14 cellular contexts compared by ENCODE assay signal in the genomic region with DNA sequence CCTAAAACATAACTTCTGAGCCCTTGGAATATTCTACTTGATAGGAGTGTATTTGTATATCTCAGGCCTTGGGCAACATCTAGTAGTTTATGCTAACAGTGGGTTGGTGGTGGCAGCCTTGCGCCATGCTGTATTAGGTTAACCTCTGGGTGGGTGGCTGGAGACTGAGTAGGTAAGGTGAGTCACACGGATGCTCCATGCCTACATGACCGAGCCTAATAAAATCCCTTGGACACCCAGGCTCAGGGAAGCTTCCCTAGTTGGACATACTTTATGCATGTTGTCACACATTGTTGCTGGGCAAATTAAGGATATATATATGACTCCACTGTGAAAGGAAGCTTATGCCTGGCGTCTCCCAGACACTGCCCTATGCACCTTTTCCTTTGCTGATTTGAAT.
DNase-seq lines count a peak whose midpoint lies in the region; ATAC-seq and TF ChIP-seq lines count a peak whose summit lies in the region.
"Had no signal": no experiment of that assay in that cellular context is flagged by ENCODE, and none has a peak within 500 bp of the region (broad histone marks: within the 10 kb centered on the region; RNA-seq: fewer than 3 reads in every experiment).

No MANE protein-coding gene starts in this region.

- no peak overlapping the region for H3K4me3 ChIP-seq in AG04449 (ENCODE audit: low read depth, low read length)
- H3K4me3 ChIP-seq: psoas muscle had no signal

- no peak for TF ChIP-seq CTCF in AG04449 (IDR thresholded peaks at IDR 0.05; ENCODE audit: insufficient read depth, low read length, missing control alignments)

- POLR2A ChIA-PET in AG04449 (lab: Yijun Ruan, JAX): interaction anchor here (1.3 kb wide), 1 partner anchor 10 kb away, joined by 3 read pairs; no protein-coding TSS in a partner anchor

- no peak for ATAC-seq in HG03175 (IDR thresholded peaks at IDR 0.05; ENCODE audit: unreplicated experiment)
- no peak for ATAC-seq in GM19324 (IDR thresholded peaks at IDR 0.05; ENCODE audit: low FRiP score, unreplicated experiment)

- DNase-seq in AG04449 (ENCODE audit: low read depth, low spot score) (peak; percentile 82), HK-2 (ENCODE audit: unreplicated experiment) (peak; percentile 60), amniotic epithelial cell (ENCODE audit: low read depth) (peak; percentile 95), islet precursor cell (peak; percentile 64), MV-4-11 (lab: John Stamatoyannopoulos, UW) (no peak)
- no peak for DNase-seq in activated T-cell treated with anti-CD3 and anti-CD28 coated beads, Interleukin-2, amount 50 U/mL, for 1 hour
- DNase-seq: activated CD4-positive, CD25-positive, alpha-beta regulatory T cell treated with anti-CD3 and anti-CD28 coated beads, Interleukin-2, amount 50 U/mL, for 72 hours; C1 segment of cervical spinal cord; cortex of kidney; NCI-H1092; NCI-H526 treated with DMSO at 0.1 percent for 48 hours; psoas muscle had no signal

- CTCF ChIA-PET in AG04449 (lab: Yijun Ruan, JAX): interaction anchor here (1.7 kb wide), 1 partner anchor 17 kb away, joined by 4 read pairs; no protein-coding TSS in a partner anchor

Comparison
In these comparisons a context has a peak if more than half of its experiments do, and no peak if none do; other contexts are left out.
1. DNase-seq: peak in AG04449 (single experiment), HK-2 (single experiment), amniotic epithelial cell (single experiment) and islet precursor cell (single experiment); none in activated T-cell treated with anti-CD3 and anti-CD28 coated beads, Interleukin-2, amount 50 U/mL, for 1 hour (single experiment) and MV-4-11 (single experiment).